ENCODE assay signal across 8 cellular contexts in genomic region chr21:44846201-44846484, GRCh38. TPM values are rescaled to one million over a fixed set of nuclear protein-coding genes. Genes with fewer than 3 reads are reported as not detected.
DNase-seq lines count a peak whose midpoint lies in the region; ATAC-seq and TF ChIP-seq lines count a peak whose summit lies in the region.

No MANE protein-coding gene starts in this region.

- peak overlapping the region; percentile 54 for H3K27ac ChIP-seq in lower lobe of right lung

- intact Hi-C loops in lower lobe of right lung (cut with DNase I): no loop called here

- H3K4me3 ChIP-seq in adipocyte (ENCODE audit: low read length): peak overlapping the region; percentile 77
- peak overlapping the region; percentile 49 for H3K4me3 ChIP-seq in lower lobe of right lung

- peak overlapping the region; percentile 79 for H3K4me3 Mint-ChIP-seq in activated naive CD4-positive, alpha-beta T cell treated with anti-CD3 and anti-CD28 coated beads, Interleukin-2, amount 50 U/mL, for 24 hours
- H3K4me3 Mint-ChIP-seq in type B pancreatic cell: peak overlapping the region; percentile 52

- H3K4me1 ChIP-seq in adipocyte (ENCODE audit: control insufficient read depth, insufficient read depth, low read length) (peaks cover 19% of the 10 kb centered on the region), lower lobe of right lung (peaks cover 20% of the 10 kb centered on the region)

- peaks cover 3% of the 10 kb centered on the region for H3K36me3 Mint-ChIP-seq in activated naive CD4-positive, alpha-beta T cell treated with anti-CD3 and anti-CD28 coated beads, Interleukin-2, amount 50 U/mL, for 24 hours
- H3K36me3 Mint-ChIP-seq in type B pancreatic cell: peaks cover 8% of the 10 kb centered on the region

- H3K4me1 Mint-ChIP-seq in activated naive CD4-positive, alpha-beta T cell treated with anti-CD3 and anti-CD28 coated beads, Interleukin-2, amount 50 U/mL, for 24 hours: peaks cover 24% of the 10 kb centered on the region
- peaks cover 9% of the 10 kb centered on the region for H3K4me1 Mint-ChIP-seq in type B pancreatic cell (ENCODE audit: unreplicated experiment)

- peak overlapping the region; percentile 86 for H3K27ac Mint-ChIP-seq in activated naive CD4-positive, alpha-beta T cell treated with anti-CD3 and anti-CD28 coated beads, Interleukin-2, amount 50 U/mL, for 24 hours
- no peak overlapping the region for H3K27ac Mint-ChIP-seq in type B pancreatic cell

- H3K27me3 Mint-ChIP-seq in activated naive CD4-positive, alpha-beta T cell treated with anti-CD3 and anti-CD28 coated beads, Interleukin-2, amount 50 U/mL, for 24 hours: no peaks in the 10 kb centered on the region
- peaks cover 10% of the 10 kb centered on the region for H3K27me3 Mint-ChIP-seq in type B pancreatic cell

- TF ChIP-seq CTCF in lower lobe of right lung (IDR thresholded peaks at IDR 0.05) (no peak), type B pancreatic cell (conservative IDR thresholded peaks at IDR 0.05) (peak; percentile 0)

- DNase-seq in activated naive CD4-positive, alpha-beta T cell treated with Interleukin-2 at 50 U/mL for 16 hours: no peak
- DNase-seq in adipocyte (ENCODE audit: low read depth) (no peak), lower lobe of right lung (no peak), type B pancreatic cell (ENCODE audit: extremely low spot score, unreplicated experiment) (no peak), glomerular visceral epithelial cell (ENCODE audit: extremely low spot score) (no peak)

- H3K27me3 ChIP-seq in adipocyte (replicated peaks; ENCODE audit: control insufficient read depth, insufficient read depth, low read length): peaks cover 11% of the 10 kb centered on the region
- H3K27me3 ChIP-seq in lower lobe of right lung (ENCODE audit: low read depth): no peaks in the 10 kb centered on the region

- H3K9me3 ChIP-seq in adipocyte (ENCODE audit: control insufficient read depth, low read length) (no peaks in the 10 kb centered on the region), lower lobe of right lung (no peaks in the 10 kb centered on the region)

- ATAC-seq in lower lobe of right lung (no peak), HG03565 (IDR thresholded peaks at IDR 0.05; ENCODE audit: unreplicated experiment) (no peak), GM18498 (IDR thresholded peaks at IDR 0.05; ENCODE audit: unreplicated experiment) (no peak)

- no peaks in the 10 kb centered on the region for H3K9me3 Mint-ChIP-seq in activated naive CD4-positive, alpha-beta T cell treated with anti-CD3 and anti-CD28 coated beads, Interleukin-2, amount 50 U/mL, for 24 hours
- no peaks in the 10 kb centered on the region for H3K9me3 Mint-ChIP-seq in type B pancreatic cell

- peak overlapping the region; percentile 74 for H3K9ac ChIP-seq in adipocyte (ENCODE audit: low read length)

- H3K36me3 ChIP-seq in adipocyte (ENCODE audit: control insufficient read depth, insufficient read depth, low read length, severe bottlenecking): peaks cover 27% of the 10 kb centered on the region
- H3K36me3 ChIP-seq in lower lobe of right lung: peaks cover 27% of the 10 kb centered on the region

RNA-seq across cellular contexts. Expression of gene PTTG1IP, which starts 27.3 kb away (rescaled TPM):
- total RNA-seq in lower lobe of right lung (209 TPM), type B pancreatic cell (ENCODE audit: low replicate concordance) (168 and 195 TPM in 2 replicates)

RNA-seq across cellular contexts. Expression of gene SUMO3, which starts 28.3 kb away (rescaled TPM):
- 88.2 TPM for total RNA-seq in lower lobe of right lung
- 61.0 and 81.2 TPM in 2 replicates for total RNA-seq in type B pancreatic cell (ENCODE audit: low replicate concordance)

RNA-seq across cellular contexts. Expression of gene UBE2G2, which starts 44.5 kb away (rescaled TPM):
- total RNA-seq in lower lobe of right lung (76.9 TPM), type B pancreatic cell (ENCODE audit: low replicate concordance) (75.6 and 92.4 TPM in 2 replicates)
